In genomic region chr19:45779231-45780145, GRCh38 we compare ENCODE assay signal across 1 cellular context.
A peak's percentile ranks its signal among the peaks of the same experiment; 100 is the strongest.
TF ChIP-seq lines count a peak whose summit lies in the region.

No MANE protein-coding gene starts in this region.

TF ChIP-seq in H1, 55 proteins besides CTCF, POLR2A, EP300 and RAD21:
- TF ChIP-seq SP1 (IDR thresholded peaks at IDR 0.05; ENCODE audit: low read depth, low read length), result no peak
- 0 out of 4 replicates have a peak, but pooled peaks of 1 of the 2 experiments have one; percentile 21 for TF ChIP-seq SIN3A (conservative IDR thresholded peaks at IDR 0.05 in 1 of 2, IDR thresholded peaks at IDR 0.05 in 1 of 2; ENCODE audit: low read depth in 1 of 2, low read length in 2 of 2)
- no peak for TF ChIP-seq CEBPB (IDR thresholded peaks at IDR 0.05; ENCODE audit: low read depth, low read length)
- TF ChIP-seq FOSL1 (IDR thresholded peaks at IDR 0.05; ENCODE audit: insufficient read depth, low read depth, low read length), result no peak
- no peak for TF ChIP-seq USF2 (IDR thresholded peaks at IDR 0.05; ENCODE audit: low read length)
- no peak for TF ChIP-seq BCL11A (IDR thresholded peaks at IDR 0.05; ENCODE audit: low read depth in 2 of 2, low read length in 2 of 2)
- peak; percentile 20; the same call in 1 of the 2 replicates for TF ChIP-seq CREB1 (IDR thresholded peaks at IDR 0.05)
- TF ChIP-seq, protein P1, sequence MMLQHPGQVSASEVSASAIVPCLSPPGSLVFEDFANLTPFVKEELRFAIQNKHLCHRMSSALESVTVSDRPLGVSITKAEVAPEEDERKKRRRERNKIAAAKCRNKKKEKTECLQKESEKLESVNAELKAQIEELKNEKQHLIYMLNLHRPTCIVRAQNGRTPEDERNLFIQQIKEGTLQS (IDR thresholded peaks at IDR 0.05; ENCODE audit: insufficient read depth, low read depth, low read length), result no peak
- TF ChIP-seq PHF8 (conservative IDR thresholded peaks at IDR 0.05; ENCODE audit: low read depth, low read length), result no peak
- TF ChIP-seq SIRT6 (IDR thresholded peaks at IDR 0.05; ENCODE audit: low read length), result no peak
- TF ChIP-seq JUN (IDR thresholded peaks at IDR 0.05; ENCODE audit: low read depth, low read length), result no peak
- no peak for TF ChIP-seq HDAC6 (IDR thresholded peaks at IDR 0.05; ENCODE audit: low read depth, low read length)
- no peak for TF ChIP-seq SIX5 (IDR thresholded peaks at IDR 0.05; ENCODE audit: low read depth, low read length)
- 0 out of 2 replicates have a peak, but pooled peaks have one; percentile 10 for TF ChIP-seq E2F6 (IDR thresholded peaks at IDR 0.05)
- TF ChIP-seq CTBP2 (IDR thresholded peaks at IDR 0.05; ENCODE audit: borderline replicate concordance, insufficient read depth, insufficient read length, low read length), result no peak
- TF ChIP-seq SAP30 (IDR thresholded peaks at IDR 0.05; ENCODE audit: insufficient read depth, insufficient replicate concordance, low read length), result no peak
- TF ChIP-seq TAF7 (optimal IDR thresholded peaks at IDR 0.05; ENCODE audit: borderline replicate concordance, low read depth, low read length), result no peak
- 0 out of 2 replicates have a peak, but pooled peaks have one; percentile 18 for TF ChIP-seq TCF12 (IDR thresholded peaks at IDR 0.05; ENCODE audit: low read depth, low read length)
- TF ChIP-seq SUZ12 (IDR thresholded peaks at IDR 0.05; ENCODE audit: low read length), result no peak
- no peak for TF ChIP-seq RFX5 (IDR thresholded peaks at IDR 0.05; ENCODE audit: borderline replicate concordance, low read depth, low read length)
- TF ChIP-seq EGR1 (IDR thresholded peaks at IDR 0.05; ENCODE audit: borderline replicate concordance, low read depth, low read length), result no peak
- TF ChIP-seq CBX8 (IDR thresholded peaks at IDR 0.05; ENCODE audit: borderline replicate concordance, low read depth, low read length), result no peak
- TF ChIP-seq MAX (IDR thresholded peaks at IDR 0.05), result 0 out of 2 replicates have a peak, but pooled peaks have one; percentile 6
- peak; percentile 30 for TF ChIP-seq KDM4A (IDR thresholded peaks at IDR 0.05; ENCODE audit: low read depth, low read length, severe bottlenecking)
- TF ChIP-seq RXRA (IDR thresholded peaks at IDR 0.05; ENCODE audit: insufficient read depth, low read depth, low read length), result no peak
- no peak for TF ChIP-seq TEAD4 (IDR thresholded peaks at IDR 0.05; ENCODE audit: low read depth, low read length)
- TF ChIP-seq NRF1 (IDR thresholded peaks at IDR 0.05; ENCODE audit: low read depth, low read length), result no peak
- TF ChIP-seq HDAC2 (IDR thresholded peaks at IDR 0.05; ENCODE audit: borderline replicate concordance in 1 of 2, low read depth in 2 of 2, low read length in 2 of 2), result no peak
- no peak for TF ChIP-seq RNF2 (IDR thresholded peaks at IDR 0.05; ENCODE audit: borderline replicate concordance, low read depth, low read length, missing control alignments, poor library complexity, severe bottlenecking)
- TF ChIP-seq, protein P2, sequence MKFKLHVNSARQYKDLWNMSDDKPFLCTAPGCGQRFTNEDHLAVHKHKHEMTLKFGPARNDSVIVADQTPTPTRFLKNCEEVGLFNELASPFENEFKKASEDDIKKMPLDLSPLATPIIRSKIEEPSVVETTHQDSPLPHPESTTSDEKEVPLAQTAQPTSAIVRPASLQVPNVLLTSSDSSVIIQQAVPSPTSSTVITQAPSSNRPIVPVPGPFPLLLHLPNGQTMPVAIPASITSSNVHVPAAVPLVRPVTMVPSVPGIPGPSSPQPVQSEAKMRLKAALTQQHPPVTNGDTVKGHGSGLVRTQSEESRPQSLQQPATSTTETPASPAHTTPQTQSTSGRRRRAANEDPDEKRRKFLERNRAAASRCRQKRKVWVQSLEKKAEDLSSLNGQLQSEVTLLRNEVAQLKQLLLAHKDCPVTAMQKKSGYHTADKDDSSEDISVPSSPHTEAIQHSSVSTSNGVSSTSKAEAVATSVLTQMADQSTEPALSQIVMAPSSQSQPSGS (IDR thresholded peaks at IDR 0.05; ENCODE audit: low read length), result no peak
- no peak for TF ChIP-seq RBBP5 (IDR thresholded peaks at IDR 0.05; ENCODE audit: borderline replicate concordance, low read depth, low read length)
- TF ChIP-seq TAF1 (IDR thresholded peaks at IDR 0.05; ENCODE audit: low read depth, low read length), result peak; percentile 24; the same call in 1 of the 2 replicates
- TF ChIP-seq BRCA1 (IDR thresholded peaks at IDR 0.05; ENCODE audit: low read depth, low read length), result no peak
- TF ChIP-seq CHD2 (IDR thresholded peaks at IDR 0.05; ENCODE audit: low read length), result no peak
- TF ChIP-seq MAFK (IDR thresholded peaks at IDR 0.05; ENCODE audit: low read depth, low read length), result no peak
- no peak for TF ChIP-seq GTF2F1 (IDR thresholded peaks at IDR 0.05; ENCODE audit: borderline replicate concordance, low read depth, low read length)
- peak; percentile 81 for TF ChIP-seq SP4 (IDR thresholded peaks at IDR 0.05; ENCODE audit: low read length)
- TF ChIP-seq BACH1 (IDR thresholded peaks at IDR 0.05; ENCODE audit: low read length), result no peak; the same call in 1 of the 2 replicates
- no peak for TF ChIP-seq CHD7 (IDR thresholded peaks at IDR 0.05; ENCODE audit: insufficient replicate concordance, low read length)
- TF ChIP-seq GABPA (IDR thresholded peaks at IDR 0.05; ENCODE audit: borderline replicate concordance, insufficient read depth, low read length), result 0 out of 2 replicates have a peak, but pooled peaks have one; percentile 25
- TF ChIP-seq TBP (IDR thresholded peaks at IDR 0.05; ENCODE audit: low read depth, low read length), result 0 out of 2 replicates have a peak, but pooled peaks have one; percentile 5
- no peak for TF ChIP-seq SRF (IDR thresholded peaks at IDR 0.05; ENCODE audit: low read depth, low read length)
- TF ChIP-seq SP2 (IDR thresholded peaks at IDR 0.05; ENCODE audit: low read length), result no peak
TF ChIP-seq in H1: peak in this region for 10.
